Comparison of ENCODE assay signal across 9 cellular contexts in the genomic region with DNA sequence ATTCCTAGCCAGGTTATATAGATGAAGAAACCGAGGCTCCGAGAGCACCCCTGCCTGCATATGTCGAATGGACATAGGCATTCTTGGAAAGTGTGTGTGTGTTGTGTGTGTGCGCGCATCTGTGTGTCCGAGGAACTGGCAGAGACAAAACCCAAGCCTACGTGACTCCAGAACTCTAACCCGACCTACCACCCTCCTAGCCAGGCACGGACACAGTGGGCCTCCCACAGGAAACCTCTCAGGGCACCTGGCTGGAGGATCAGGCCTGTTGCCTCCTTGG. TPM values are rescaled to one million over a fixed set of nuclear protein-coding genes. Genes with fewer than 3 reads are reported as not detected.
DNase-seq lines count a peak whose midpoint lies in the region.
"Had no signal": no experiment of that assay in that cellular context is flagged by ENCODE, and none has a peak within 500 bp of the region (broad histone marks: within the 10 kb centered on the region; RNA-seq: fewer than 3 reads in every experiment).

No MANE protein-coding gene starts in this region.

- peak overlapping the region; percentile 51 for H3K4me3 Mint-ChIP-seq in activated CD4-positive, alpha-beta T cell treated with anti-CD3 and anti-CD28 coated beads, Interleukin-2, amount 10 ng/mL, durations not matched to agents 24 days and 14 days
- peak overlapping the region; percentile 28 for H3K4me3 Mint-ChIP-seq in activated T-helper 2 cell treated with anti-CD3 and anti-CD28 coated beads, Interferon-gamma antibody, Interleukin-2, Interleukin-4, amounts not matched to agents 10 μg/mL and 5 μg/mL and 100 μg/mL, durations not matched to agents 14 hours and 24 hours and 36 hours (ENCODE audit: low read depth)

- H3K9me3 ChIP-seq in iPS-18c (ENCODE audit: control insufficient read depth, insufficient read depth, low read length) (no peaks in the 10 kb centered on the region), stomach smooth muscle (ENCODE audit: control insufficient read depth in 2 of 2, low read length in 2 of 2) (no peaks in the 10 kb centered on the region), Karpas-422 (ENCODE audit: low read length) (no peaks in the 10 kb centered on the region)

- no peak overlapping the region for H3K4me2 ChIP-seq in Karpas-422 (ENCODE audit: low read depth, low read length, poor library complexity, severe bottlenecking)

- no peak overlapping the region for H2AFZ ChIP-seq in Karpas-422 (ENCODE audit: low read length)

- no peak overlapping the region for H3K27ac Mint-ChIP-seq in activated CD4-positive, alpha-beta T cell treated with anti-CD3 and anti-CD28 coated beads, Interleukin-2, amount 10 ng/mL, durations not matched to agents 24 days and 14 days
- no peak overlapping the region for H3K27ac Mint-ChIP-seq in activated T-helper 2 cell treated with anti-CD3 and anti-CD28 coated beads, Interferon-gamma antibody, Interleukin-2, Interleukin-4, amounts not matched to agents 10 μg/mL and 5 μg/mL and 100 μg/mL, durations not matched to agents 14 hours and 24 hours and 36 hours

- H3K4me1 Mint-ChIP-seq in activated CD4-positive, alpha-beta T cell treated with anti-CD3 and anti-CD28 coated beads, Interleukin-2, amount 10 ng/mL, durations not matched to agents 24 days and 14 days, result no peaks in the 10 kb centered on the region
- H3K4me1 Mint-ChIP-seq in activated T-helper 2 cell treated with anti-CD3 and anti-CD28 coated beads, Interferon-gamma antibody, Interleukin-2, Interleukin-4, amounts not matched to agents 10 μg/mL and 5 μg/mL and 100 μg/mL, durations not matched to agents 14 hours and 24 hours and 36 hours (ENCODE audit: low read depth), result no peaks in the 10 kb centered on the region

- no peak for DNase-seq in activated CD4-positive, alpha-beta T cell treated with anti-CD3 and anti-CD28 coated beads, Interleukin-2, amount 10 ng/mL, durations not matched to agents 24 days and 14 days
- DNase-seq in activated CD4-positive, alpha-beta T cell treated with anti-CD3 and anti-CD28 coated beads for 1 hour, result no peak
- no peak for DNase-seq in activated T-helper 2 cell treated with anti-CD3 and anti-CD28 coated beads, Interferon-gamma antibody, Interleukin-2, Interleukin-4, amounts not matched to agents 10 μg/mL and 5 μg/mL and 100 μg/mL, durations not matched to agents 14 hours and 24 hours and 36 hours (ENCODE audit: low spot score)
- no peak for DNase-seq in NCI-H1048 (lab: John Stamatoyannopoulos, UW)
- DNase-seq in Karpas-422, result no peak
- DNase-seq in NCI-H226, result no peak
- DNase-seq: amniotic stem cell had no signal

- H3K9me3 Mint-ChIP-seq in activated CD4-positive, alpha-beta T cell treated with anti-CD3 and anti-CD28 coated beads, Interleukin-2, amount 10 ng/mL, durations not matched to agents 24 days and 14 days, result no peaks in the 10 kb centered on the region
- H3K9me3 Mint-ChIP-seq in activated T-helper 2 cell treated with anti-CD3 and anti-CD28 coated beads, Interferon-gamma antibody, Interleukin-2, Interleukin-4, amounts not matched to agents 10 μg/mL and 5 μg/mL and 100 μg/mL, durations not matched to agents 14 hours and 24 hours and 36 hours, result no peaks in the 10 kb centered on the region

- H3K79me2 ChIP-seq in Karpas-422 (ENCODE audit: low read length), result no peaks in the 10 kb centered on the region

- H4K20me1 ChIP-seq in Karpas-422 (ENCODE audit: insufficient read depth, low read depth, low read length), result no peaks in the 10 kb centered on the region

- H3K27me3 ChIP-seq in stomach smooth muscle (ENCODE audit: control insufficient read depth in 1 of 2, insufficient read depth in 2 of 2, low read length in 2 of 2), result peaks cover 12 to 15% of the 10 kb centered on the region in 2 donors
- no peaks in the 10 kb centered on the region for H3K27me3 ChIP-seq in Karpas-422 (ENCODE audit: low read length)

- no peak overlapping the region for H3K27ac ChIP-seq in stomach smooth muscle (ENCODE audit: low read length)
- H3K27ac ChIP-seq in Karpas-422 (ENCODE audit: low read length), result no peak overlapping the region

- H3K4me3 ChIP-seq in iPS-18c (ENCODE audit: insufficient read depth, low read depth, low read length) (peak overlapping the region; percentile 57), stomach smooth muscle (ENCODE audit: low read length in 2 of 2) (peak overlapping the region; percentile 21 to 69), Karpas-422 (ENCODE audit: low read length) (no peak overlapping the region)

- H3K36me3 ChIP-seq in stomach smooth muscle (ENCODE audit: control insufficient read depth in 2 of 2, insufficient read depth in 2 of 2, low read length in 2 of 2) (no peaks in the 10 kb centered on the region), Karpas-422 (ENCODE audit: insufficient read depth, low read length) (no peaks in the 10 kb centered on the region)

- H3K9me2 ChIP-seq in Karpas-422 (replicated peaks; ENCODE audit: insufficient read depth, low read length), result no peaks in the 10 kb centered on the region

- intact Hi-C loops in activated CD4-positive, alpha-beta T cell treated with anti-CD3 and anti-CD28 coated beads, Interleukin-2, amount 10 ng/mL, durations not matched to agents 24 days and 14 days (cut with micrococcal nuclease), result no loop called here
- intact Hi-C loops in activated T-helper 2 cell treated with anti-CD3 and anti-CD28 coated beads, Interferon-gamma antibody, Interleukin-2, Interleukin-4, amounts not matched to agents 10 μg/mL and 5 μg/mL and 100 μg/mL, durations not matched to agents 14 hours and 24 hours and 36 hours (cut with micrococcal nuclease), result no loop called here

- no peaks in the 10 kb centered on the region for H3K36me3 Mint-ChIP-seq in activated CD4-positive, alpha-beta T cell treated with anti-CD3 and anti-CD28 coated beads, Interleukin-2, amount 10 ng/mL, durations not matched to agents 24 days and 14 days (ENCODE audit: low read depth)
- no peaks in the 10 kb centered on the region for H3K36me3 Mint-ChIP-seq in activated T-helper 2 cell treated with anti-CD3 and anti-CD28 coated beads, Interferon-gamma antibody, Interleukin-2, Interleukin-4, amounts not matched to agents 10 μg/mL and 5 μg/mL and 100 μg/mL, durations not matched to agents 14 hours and 24 hours and 36 hours (ENCODE audit: low read depth)

- H3K9ac ChIP-seq in stomach smooth muscle (ENCODE audit: low read length in 2 of 2), result peak overlapping the region in 1 of 2 donors; percentile 44
- no peak overlapping the region for H3K9ac ChIP-seq in Karpas-422 (ENCODE audit: low read length)

- H3K27me3 Mint-ChIP-seq in activated CD4-positive, alpha-beta T cell treated with anti-CD3 and anti-CD28 coated beads, Interleukin-2, amount 10 ng/mL, durations not matched to agents 24 days and 14 days, result peaks cover 12% of the 10 kb centered on the region
- H3K27me3 Mint-ChIP-seq in activated T-helper 2 cell treated with anti-CD3 and anti-CD28 coated beads, Interferon-gamma antibody, Interleukin-2, Interleukin-4, amounts not matched to agents 10 μg/mL and 5 μg/mL and 100 μg/mL, durations not matched to agents 14 hours and 24 hours and 36 hours (ENCODE audit: low read depth), result peaks cover 12% of the 10 kb centered on the region

- H3K4me1 ChIP-seq in stomach smooth muscle (ENCODE audit: control insufficient read depth, insufficient read depth, low read length), result peaks cover 24% of the 10 kb centered on the region
- H3K4me1 ChIP-seq in Karpas-422 (ENCODE audit: low read length), result peaks cover 14% of the 10 kb centered on the region

RNA-seq across cellular contexts. Expression of a gene that starts 0.5 kb away (rescaled TPM):
- total RNA-seq in activated CD4-positive, alpha-beta T cell treated with anti-CD3 and anti-CD28 coated beads, Interleukin-2, amount 10 ng/mL, durations not matched to agents 24 days and 14 days, result 0.23 and 0.24 TPM in 2 replicates
- total RNA-seq in activated T-helper 2 cell treated with anti-CD3 and anti-CD28 coated beads, Interferon-gamma antibody, Interleukin-2, Interleukin-4, amounts not matched to agents 10 μg/mL and 5 μg/mL and 100 μg/mL, durations not matched to agents 14 hours and 24 hours and 36 hours, result 0.34 and 0.39 TPM in 2 replicates
- 3.5 and 8.3 TPM in 2 replicates for total RNA-seq in Karpas-422 (2014; rRNA removed; shearing (Covaris generic); ENCODE audit: low replicate concordance)

RNA-seq across cellular contexts. Expression of a gene that starts 32.9 kb away (rescaled TPM):
- total RNA-seq in activated CD4-positive, alpha-beta T cell treated with anti-CD3 and anti-CD28 coated beads, Interleukin-2, amount 10 ng/mL, durations not matched to agents 24 days and 14 days, result 7.0 and 9.6 TPM in 2 replicates
- 10.8 and 12.0 TPM in 2 replicates for total RNA-seq in activated T-helper 2 cell treated with anti-CD3 and anti-CD28 coated beads, Interferon-gamma antibody, Interleukin-2, Interleukin-4, amounts not matched to agents 10 μg/mL and 5 μg/mL and 100 μg/mL, durations not matched to agents 14 hours and 24 hours and 36 hours
- total RNA-seq in Karpas-422 (2014; rRNA removed; shearing (Covaris generic); ENCODE audit: low replicate concordance), result 34.3 and 60.2 TPM in 2 replicates

RNA-seq across cellular contexts. Expression of a gene that starts 46.8 kb away (rescaled TPM):
- total RNA-seq in activated CD4-positive, alpha-beta T cell treated with anti-CD3 and anti-CD28 coated beads, Interleukin-2, amount 10 ng/mL, durations not matched to agents 24 days and 14 days, result 51.6 and 53.3 TPM in 2 replicates
- total RNA-seq in activated T-helper 2 cell treated with anti-CD3 and anti-CD28 coated beads, Interferon-gamma antibody, Interleukin-2, Interleukin-4, amounts not matched to agents 10 μg/mL and 5 μg/mL and 100 μg/mL, durations not matched to agents 14 hours and 24 hours and 36 hours, result 46.4 and 50.4 TPM in 2 replicates
- total RNA-seq in Karpas-422 (2014; rRNA removed; shearing (Covaris generic); ENCODE audit: low replicate concordance), result 86.5 and 106 TPM in 2 replicates
